1 cellular context compared by ENCODE assay signal in the genomic region with DNA sequence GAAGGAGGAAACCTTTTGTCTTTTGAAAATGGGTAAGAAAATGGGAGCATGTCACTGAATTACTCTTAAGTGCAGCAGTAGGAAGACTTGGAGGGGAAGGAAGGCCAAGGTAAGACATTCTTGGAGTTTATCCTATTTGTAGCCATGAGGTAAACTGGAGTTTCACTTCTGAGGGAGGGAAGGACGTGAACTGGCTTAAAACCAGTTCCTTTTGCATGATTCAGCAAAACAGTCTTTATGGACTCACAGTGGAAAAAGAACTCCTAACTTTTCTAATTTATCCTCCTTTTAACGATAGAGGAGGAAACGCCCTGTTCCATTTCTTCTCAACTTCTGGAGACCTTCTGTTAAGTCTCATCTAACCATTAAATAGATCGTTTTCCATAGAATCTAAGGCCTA.
TF ChIP-seq lines count a peak whose summit lies in the region.

No MANE protein-coding gene starts in this region.

TF ChIP-seq in K562, 482 proteins besides CTCF, POLR2A, EP300 and RAD21 (continued from another document):
- TF ChIP-seq FUS (optimal IDR thresholded peaks at IDR 0.05; ENCODE audit: low read depth, low read length) = no peak
- no peak for TF ChIP-seq ILK (tag; IDR thresholded peaks at IDR 0.05; ENCODE audit: borderline replicate concordance, low read depth)
- no peak for TF ChIP-seq ZFPM2 (CRISPR knock-in tag; IDR thresholded peaks at IDR 0.05)
- TF ChIP-seq ZNF444 (CRISPR knock-in tag; IDR thresholded peaks at IDR 0.05) = no peak
- peak; percentile 43; the same call in 1 of the 2 replicates for TF ChIP-seq EP400 (IDR thresholded peaks at IDR 0.05)
- TF ChIP-seq SMAD3 (CRISPR knock-in tag; conservative IDR thresholded peaks at IDR 0.05) = no peak
- TF ChIP-seq NFE2L1 (tag; IDR thresholded peaks at IDR 0.05; ENCODE audit: borderline replicate concordance, low read depth) = peak; percentile 73; the same call in 1 of the 2 replicates
- no peak for TF ChIP-seq NR2C2 (CRISPR knock-in tag; IDR thresholded peaks at IDR 0.05)
- TF ChIP-seq NR2C2 (tag; IDR thresholded peaks at IDR 0.05) = no peak
- no peak for TF ChIP-seq ZNF77 (CRISPR knock-in tag; IDR thresholded peaks at IDR 0.05)
- TF ChIP-seq ZC3H11A (IDR thresholded peaks at IDR 0.05; ENCODE audit: low read depth, low read length) = no peak
- 0 out of 2 replicates have a peak, but pooled peaks have one; percentile 16 for TF ChIP-seq L3MBTL2 (IDR thresholded peaks at IDR 0.05)
- peak; percentile 98 for TF ChIP-seq C11orf30 (IDR thresholded peaks at IDR 0.05; ENCODE audit: low read depth)
- peak; percentile 95 for TF ChIP-seq MAFF (IDR thresholded peaks at IDR 0.05; ENCODE audit: low read length)
- no peak for TF ChIP-seq GATAD2B (IDR thresholded peaks at IDR 0.05; ENCODE audit: borderline replicate concordance)
- TF ChIP-seq NR4A1 (CRISPR knock-in tag; IDR thresholded peaks at IDR 0.05) = no peak
- TF ChIP-seq NR4A1 (tag; IDR thresholded peaks at IDR 0.05) = 0 out of 2 replicates have a peak, but pooled peaks have one; percentile 28
- TF ChIP-seq SPI1 (IDR thresholded peaks at IDR 0.05; ENCODE audit: borderline replicate concordance, low read depth, low read length) = peak; percentile 21; the same call in 1 of the 2 replicates
- no peak for TF ChIP-seq NELFE (IDR thresholded peaks at IDR 0.05; ENCODE audit: insufficient read depth, insufficient read length)
- TF ChIP-seq, protein P1, sequence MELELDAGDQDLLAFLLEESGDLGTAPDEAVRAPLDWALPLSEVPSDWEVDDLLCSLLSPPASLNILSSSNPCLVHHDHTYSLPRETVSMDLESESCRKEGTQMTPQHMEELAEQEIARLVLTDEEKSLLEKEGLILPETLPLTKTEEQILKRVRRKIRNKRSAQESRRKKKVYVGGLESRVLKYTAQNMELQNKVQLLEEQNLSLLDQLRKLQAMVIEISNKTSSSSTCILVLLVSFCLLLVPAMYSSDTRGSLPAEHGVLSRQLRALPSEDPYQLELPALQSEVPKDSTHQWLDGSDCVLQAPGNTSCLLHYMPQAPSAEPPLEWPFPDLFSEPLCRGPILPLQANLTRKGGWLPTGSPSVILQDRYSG (tag; conservative IDR thresholded peaks at IDR 0.05; ENCODE audit: low read depth) = peak; percentile 10; the same call in 1 of the 2 replicates
- peak; percentile 98 for TF ChIP-seq ZNF316 (IDR thresholded peaks at IDR 0.05)
- TF ChIP-seq TAF1 (IDR thresholded peaks at IDR 0.05; ENCODE audit: control insufficient read depth, extremely low read depth, insufficient read depth, low read length, severe bottlenecking) = no peak
- peak; percentile 85 for TF ChIP-seq BACH1 (tag; IDR thresholded peaks at IDR 0.05)
- 0 out of 2 replicates have a peak, but pooled peaks have one; percentile 17 for TF ChIP-seq RFX7 (CRISPR knock-in tag; IDR thresholded peaks at IDR 0.05)
- 0 out of 2 replicates have a peak, but pooled peaks have one; percentile 63 for TF ChIP-seq SMARCC2 (IDR thresholded peaks at IDR 0.05; ENCODE audit: low read depth)
- peak; percentile 49; the same call in 1 of the 2 replicates for TF ChIP-seq EHMT2 (IDR thresholded peaks at IDR 0.05)
- no peak for TF ChIP-seq POLR3G (IDR thresholded peaks at IDR 0.05; ENCODE audit: extremely low read depth, insufficient read length, insufficient replicate concordance)
- TF ChIP-seq SMARCA4 (IDR thresholded peaks at IDR 0.05) = peak; percentile 68
- peak; percentile 92 for TF ChIP-seq MAFK (IDR thresholded peaks at IDR 0.05; ENCODE audit: low read length)
- TF ChIP-seq, protein P2, sequence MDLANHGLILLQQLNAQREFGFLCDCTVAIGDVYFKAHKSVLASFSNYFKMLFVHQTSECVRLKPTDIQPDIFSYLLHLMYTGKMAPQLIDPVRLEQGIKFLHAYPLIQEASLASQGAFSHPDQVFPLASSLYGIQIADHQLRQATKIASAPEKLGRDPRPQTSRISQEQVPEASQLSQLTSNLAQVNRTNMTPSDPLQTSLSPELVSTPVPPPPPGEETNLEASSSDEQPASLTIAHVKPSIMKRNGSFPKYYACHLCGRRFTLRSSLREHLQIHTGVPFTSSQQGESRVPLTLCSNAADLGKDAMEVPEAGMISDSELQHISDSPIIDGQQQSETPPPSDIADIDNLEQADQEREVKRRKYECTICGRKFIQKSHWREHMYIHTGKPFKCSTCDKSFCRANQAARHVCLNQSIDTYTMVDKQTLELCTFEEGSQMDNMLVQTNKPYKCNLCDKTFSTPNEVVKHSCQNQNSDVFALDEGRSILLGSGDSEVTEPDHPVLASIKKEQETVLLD (IDR thresholded peaks at IDR 0.05) = no peak
- no peak for TF ChIP-seq E2F8 (IDR thresholded peaks at IDR 0.05; ENCODE audit: low read depth, partially characterized antibody)
- TF ChIP-seq, protein P3, sequence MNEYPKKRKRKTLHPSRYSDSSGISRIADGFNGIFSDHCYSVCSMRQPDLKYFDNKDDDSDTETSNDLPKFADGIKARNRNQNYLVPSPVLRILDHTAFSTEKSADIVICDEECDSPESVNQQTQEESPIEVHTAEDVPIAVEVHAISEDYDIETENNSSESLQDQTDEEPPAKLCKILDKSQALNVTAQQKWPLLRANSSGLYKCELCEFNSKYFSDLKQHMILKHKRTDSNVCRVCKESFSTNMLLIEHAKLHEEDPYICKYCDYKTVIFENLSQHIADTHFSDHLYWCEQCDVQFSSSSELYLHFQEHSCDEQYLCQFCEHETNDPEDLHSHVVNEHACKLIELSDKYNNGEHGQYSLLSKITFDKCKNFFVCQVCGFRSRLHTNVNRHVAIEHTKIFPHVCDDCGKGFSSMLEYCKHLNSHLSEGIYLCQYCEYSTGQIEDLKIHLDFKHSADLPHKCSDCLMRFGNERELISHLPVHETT (CRISPR knock-in tag; conservative IDR thresholded peaks at IDR 0.05 in 1 of 2, IDR thresholded peaks at IDR 0.05 in 1 of 2) = 0 out of 4 replicates have a peak, but pooled peaks of 1 of the 2 experiments have one; percentile 28
- peak; percentile 68 for TF ChIP-seq DPF2 (IDR thresholded peaks at IDR 0.05)
- TF ChIP-seq, protein P4, sequence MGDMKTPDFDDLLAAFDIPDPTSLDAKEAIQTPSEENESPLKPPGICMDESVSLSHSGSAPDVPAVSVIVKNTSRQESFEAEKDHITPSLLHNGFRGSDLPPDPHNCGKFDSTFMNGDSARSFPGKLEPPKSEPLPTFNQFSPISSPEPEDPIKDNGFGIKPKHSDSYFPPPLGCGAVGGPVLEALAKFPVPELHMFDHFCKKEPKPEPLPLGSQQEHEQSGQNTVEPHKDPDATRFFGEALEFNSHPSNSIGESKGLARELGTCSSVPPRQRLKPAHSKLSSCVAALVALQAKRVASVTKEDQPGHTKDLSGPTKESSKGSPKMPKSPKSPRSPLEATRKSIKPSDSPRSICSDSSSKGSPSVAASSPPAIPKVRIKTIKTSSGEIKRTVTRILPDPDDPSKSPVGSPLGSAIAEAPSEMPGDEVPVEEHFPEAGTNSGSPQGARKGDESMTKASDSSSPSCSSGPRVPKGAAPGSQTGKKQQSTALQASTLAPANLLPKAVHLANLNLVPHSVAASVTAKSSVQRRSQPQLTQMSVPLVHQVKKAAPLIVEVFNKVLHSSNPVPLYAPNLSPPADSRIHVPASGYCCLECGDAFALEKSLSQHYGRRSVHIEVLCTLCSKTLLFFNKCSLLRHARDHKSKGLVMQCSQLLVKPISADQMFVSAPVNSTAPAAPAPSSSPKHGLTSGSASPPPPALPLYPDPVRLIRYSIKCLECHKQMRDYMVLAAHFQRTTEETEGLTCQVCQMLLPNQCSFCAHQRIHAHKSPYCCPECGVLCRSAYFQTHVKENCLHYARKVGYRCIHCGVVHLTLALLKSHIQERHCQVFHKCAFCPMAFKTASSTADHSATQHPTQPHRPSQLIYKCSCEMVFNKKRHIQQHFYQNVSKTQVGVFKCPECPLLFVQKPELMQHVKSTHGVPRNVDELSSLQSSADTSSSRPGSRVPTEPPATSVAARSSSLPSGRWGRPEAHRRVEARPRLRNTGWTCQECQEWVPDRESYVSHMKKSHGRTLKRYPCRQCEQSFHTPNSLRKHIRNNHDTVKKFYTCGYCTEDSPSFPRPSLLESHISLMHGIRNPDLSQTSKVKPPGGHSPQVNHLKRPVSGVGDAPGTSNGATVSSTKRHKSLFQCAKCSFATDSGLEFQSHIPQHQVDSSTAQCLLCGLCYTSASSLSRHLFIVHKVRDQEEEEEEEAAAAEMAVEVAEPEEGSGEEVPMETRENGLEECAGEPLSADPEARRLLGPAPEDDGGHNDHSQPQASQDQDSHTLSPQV (IDR thresholded peaks at IDR 0.05) = peak; percentile 63; the same call in 1 of the 2 replicates
- peak; percentile 96 for TF ChIP-seq NFE2 (IDR thresholded peaks at IDR 0.05; ENCODE audit: low read depth)
- TF ChIP-seq NFATC3 (IDR thresholded peaks at IDR 0.05) = 0 out of 2 replicates have a peak, but pooled peaks have one; percentile 4
- no peak for TF ChIP-seq ZNF184 (CRISPR knock-in tag; IDR thresholded peaks at IDR 0.05)
- TF ChIP-seq MYC (IDR thresholded peaks at IDR 0.05; ENCODE audit: low read depth, low read length) = peak; percentile 56
- TF ChIP-seq MYC (CRISPR knock-in tag; IDR thresholded peaks at IDR 0.05; ENCODE audit: borderline replicate concordance, low read depth) = no peak
- no peak for TF ChIP-seq SETDB1 (IDR thresholded peaks at IDR 0.05; ENCODE audit: low read length)
- TF ChIP-seq SMARCE1 (IDR thresholded peaks at IDR 0.05) = 0 out of 2 replicates have a peak, but pooled peaks have one; percentile 33
- 0 out of 2 replicates have a peak, but pooled peaks have one; percentile 21 for TF ChIP-seq CXXC5 (CRISPR knock-in tag; IDR thresholded peaks at IDR 0.05)
- TF ChIP-seq ATF1 (CRISPR knock-in tag; IDR thresholded peaks at IDR 0.05) = no peak
- no peak for TF ChIP-seq ATF1 (tag; IDR thresholded peaks at IDR 0.05)
